In genomic region chr2:167406558-167406957, GRCh38 we compare ENCODE assay signal across 19 cellular contexts.
DNase-seq lines count a peak whose midpoint lies in the region; ATAC-seq and TF ChIP-seq lines count a peak whose summit lies in the region.
"Had no signal": no experiment of that assay in that cellular context is flagged by ENCODE, and none has a peak within 500 bp of the region (broad histone marks: within the 10 kb centered on the region; RNA-seq: fewer than 3 reads in every experiment).

No MANE protein-coding gene starts in this region.

- no peaks in the 10 kb centered on the region for H3K79me1 ChIP-seq in neuronal stem cell (ENCODE audit: low read depth, low read length)

- no CpG with 5 or more reads among the region's 4 CpGs for WGBS in neuronal stem cell (ENCODE audit: extremely low coverage in 2 of 2, insufficient read length in 2 of 2, insufficient replicate concordance in 1 of 2), 2 donors

- H3K27me3 ChIP-seq in WERI-Rb-1 (ENCODE audit: insufficient read depth, low read depth, severe bottlenecking), result no peaks in the 10 kb centered on the region
- no peaks in the 10 kb centered on the region for H3K27me3 ChIP-seq in neuronal stem cell (ENCODE audit: control insufficient read depth in 3 of 3, insufficient read depth in 3 of 3, low read depth in 1 of 3, low read length in 3 of 3)
- H3K27me3 ChIP-seq: hepatocyte, vagina had no signal

- H3K9me3 ChIP-seq in WERI-Rb-1 (ENCODE audit: severe bottlenecking) (no peaks in the 10 kb centered on the region), neuronal stem cell (replicated peaks in 1 of 2; ENCODE audit: control insufficient read depth in 2 of 2, insufficient read depth in 1 of 2, low read depth in 1 of 2, low read length in 2 of 2) (peaks cover 4 to 15% of the 10 kb centered on the region in 2 donors)
- H3K9me3 ChIP-seq: prostate gland, vagina had no signal

- H3K4me3 ChIP-seq in WERI-Rb-1 (ENCODE audit: low read depth, low read length), result no peak overlapping the region
- no peak overlapping the region for H3K4me3 ChIP-seq in fibroblast of pulmonary artery (replicated peaks; ENCODE audit: low read depth, low read length)
- H3K4me3 ChIP-seq in neuronal stem cell (ENCODE audit: low read length in 2 of 2), result no peak overlapping the region
- H3K4me3 ChIP-seq: hepatocyte, prostate gland, vagina had no signal

- H3K9ac ChIP-seq in neuronal stem cell (ENCODE audit: low read depth, low read length, poor library complexity), result no peak overlapping the region

- DNase-seq in ELF-1 (ENCODE audit: low read depth, low spot score) (peak; percentile 95), WERI-Rb-1 (peak; percentile 12), fibroblast of pulmonary artery (ENCODE audit: low read depth) (peak; percentile 42), neuronal stem cell (ENCODE audit: low spot score) (peak; percentile 64), glomerular visceral epithelial cell (ENCODE audit: extremely low spot score) (no peak)
- DNase-seq: activated CD4-positive, alpha-beta T cell treated with anti-CD3 and anti-CD28 coated beads for 1 hour; activated CD8-positive, alpha-beta memory T cell treated with anti-CD3 and anti-CD28 coated beads, Interleukin-2, amount 10 ng/mL, durations not matched to agents 7 days and 5 days; activated gamma-delta T cell treated with Interleukin-2 at 50 U/mL for 16 hours; CD4-positive, alpha-beta T cell; DMS79 treated with DMSO at 0.1 percent for 48 hours; KG1; NCI-H1092 treated with DMSO at 0.1 percent for 48 hours; NCI-H2171 treated with DMSO at 0.1 percent for 48 hours had no signal

- no peak for ATAC-seq in GM18502 (IDR thresholded peaks at IDR 0.05; ENCODE audit: poor library complexity, unreplicated experiment)
- ATAC-seq in esophagus mucosa, result no peak
- no peak for ATAC-seq in GM18868 (IDR thresholded peaks at IDR 0.05; ENCODE audit: unreplicated experiment)
- ATAC-seq: activated CD8-positive, alpha-beta memory T cell treated with anti-CD3 and anti-CD28 coated beads, Interleukin-2, amount 10 ng/mL, durations not matched to agents 7 days and 5 days had no signal

- H3K4me2 ChIP-seq in neuronal stem cell (ENCODE audit: insufficient read depth, low read length, poor library complexity, severe bottlenecking), result peak overlapping the region; percentile 19
- H3K4me2 ChIP-seq: hepatocyte had no signal

- no peak overlapping the region for H2BK120ac ChIP-seq in neuronal stem cell (ENCODE audit: low read depth, low read length)

- H2AK5ac ChIP-seq in neuronal stem cell (ENCODE audit: low read depth, low read length), result no peak overlapping the region

- H4K91ac ChIP-seq in neuronal stem cell (ENCODE audit: low read depth, low read length, poor library complexity), result no peak overlapping the region

- TF ChIP-seq CTCF in WERI-Rb-1 (IDR thresholded peaks at IDR 0.05; ENCODE audit: low read depth, low read length) (no peak), fibroblast of pulmonary artery (IDR thresholded peaks at IDR 0.05; ENCODE audit: low read length, missing control alignments) (no peak)

- H3K27ac ChIP-seq in WERI-Rb-1 (no peak overlapping the region), neuronal stem cell (replicated peaks; ENCODE audit: low read length) (peak overlapping the region; percentile 70)
- H3K27ac ChIP-seq: hepatocyte, prostate gland, vagina had no signal

- H2BK5ac ChIP-seq in neuronal stem cell (ENCODE audit: low read length), result no peak overlapping the region

- no peak overlapping the region for H3K18ac ChIP-seq in neuronal stem cell (ENCODE audit: low read length)

- H2BK15ac ChIP-seq in neuronal stem cell (ENCODE audit: low read length), result no peak overlapping the region

- peaks cover 3 to 5% of the 10 kb centered on the region in 2 donors for H3K4me1 ChIP-seq in neuronal stem cell (ENCODE audit: control insufficient read depth in 2 of 2, insufficient read depth in 1 of 2, low read depth in 1 of 2, low read length in 2 of 2)
- H3K4me1 ChIP-seq: prostate gland, vagina had no signal

- no peak overlapping the region for H2AFZ ChIP-seq in neuronal stem cell (ENCODE audit: low read length)
- H2AFZ ChIP-seq: hepatocyte had no signal

- no peak overlapping the region for H3K4ac ChIP-seq in neuronal stem cell (ENCODE audit: low read length)

- H4K8ac ChIP-seq in neuronal stem cell (ENCODE audit: low read depth, low read length), result no peak overlapping the region

- no peak overlapping the region for H3K14ac ChIP-seq in neuronal stem cell (ENCODE audit: low read length)

- H3K36me3 ChIP-seq in WERI-Rb-1 (no peaks in the 10 kb centered on the region), neuronal stem cell (replicated peaks in 1 of 2; ENCODE audit: control insufficient read depth in 2 of 2, insufficient read depth in 2 of 2, low read length in 2 of 2) (no peaks in the 10 kb centered on the region)
- H3K36me3 ChIP-seq: prostate gland, vagina had no signal

- no peak overlapping the region for H2BK12ac ChIP-seq in neuronal stem cell (ENCODE audit: low read length)

- H3K23ac ChIP-seq in neuronal stem cell (ENCODE audit: low read depth, low read length, poor library complexity), result no peak overlapping the region
